ENCODE assay signal across 23 cellular contexts in genomic region chr1:26749458-26749857, GRCh38. TPM values are rescaled to one million over a fixed set of nuclear protein-coding genes. Genes with fewer than 3 reads are reported as not detected.
DNase-seq lines count a peak whose midpoint lies in the region; ATAC-seq and TF ChIP-seq lines count a peak whose summit lies in the region.
"Had no signal": no experiment of that assay in that cellular context is flagged by ENCODE, and none has a peak within 500 bp of the region (broad histone marks: within the 10 kb centered on the region; RNA-seq: fewer than 3 reads in every experiment).

No MANE protein-coding gene starts in this region.

- no peak overlapping the region for H2BK15ac ChIP-seq in neuronal stem cell (ENCODE audit: low read length)

- no peaks in the 10 kb centered on the region for H3K9me3 Mint-ChIP-seq in activated naive CD4-positive, alpha-beta T cell treated with anti-CD3 and anti-CD28 coated beads, Interleukin-2, amount 50 U/mL, for 24 hours
- H3K9me3 Mint-ChIP-seq in natural killer cell (no peaks in the 10 kb centered on the region), type B pancreatic cell (no peaks in the 10 kb centered on the region)

- no peak overlapping the region for H4K91ac ChIP-seq in neuronal stem cell (ENCODE audit: low read depth, low read length, poor library complexity)

- no peaks in the 10 kb centered on the region for H3K9me3 ChIP-seq in ascending aorta
- no peaks in the 10 kb centered on the region for H3K9me3 ChIP-seq in neuronal stem cell (replicated peaks in 1 of 2; ENCODE audit: control insufficient read depth in 2 of 2, insufficient read depth in 1 of 2, low read depth in 1 of 2, low read length in 2 of 2)
- H3K9me3 ChIP-seq: BLaER1, heart right ventricle, upper lobe of right lung had no signal

- H3K4me1 Mint-ChIP-seq in activated naive CD4-positive, alpha-beta T cell treated with anti-CD3 and anti-CD28 coated beads, Interleukin-2, amount 50 U/mL, for 24 hours, result peaks cover 87% of the 10 kb centered on the region
- H3K4me1 Mint-ChIP-seq in natural killer cell, result peaks cover 71 to 81% of the 10 kb centered on the region in 2 donors
- peaks cover 12% of the 10 kb centered on the region for H3K4me1 Mint-ChIP-seq in type B pancreatic cell (ENCODE audit: unreplicated experiment)

- H3K4me1 ChIP-seq in ascending aorta (peaks cover 24 to 68% of the 10 kb centered on the region in 2 donors), neuronal stem cell (ENCODE audit: control insufficient read depth in 2 of 2, insufficient read depth in 1 of 2, low read depth in 1 of 2, low read length in 2 of 2) (no peaks in the 10 kb centered on the region)

- H4K8ac ChIP-seq in neuronal stem cell (ENCODE audit: low read depth, low read length), result no peak overlapping the region

- no peak for ATAC-seq in natural killer cell
- no peak for ATAC-seq in GM18517 (IDR thresholded peaks at IDR 0.05; ENCODE audit: unreplicated experiment)
- ATAC-seq: heart right ventricle; left colon; stimulated activated naive CD8-positive, alpha-beta T cell treated with anti-CD3 and anti-CD28 coated beads, Interleukin-15, Interleukin-2, amounts not matched to agents 100 U/mL and 50 U/mL, for 24 hours; upper lobe of right lung had no signal

- H3K23ac ChIP-seq in neuronal stem cell (ENCODE audit: low read depth, low read length, poor library complexity), result no peak overlapping the region

- H2BK5ac ChIP-seq in neuronal stem cell (ENCODE audit: low read length), result no peak overlapping the region

- WGBS in neuronal stem cell (ENCODE audit: extremely low coverage in 2 of 2, insufficient read length in 2 of 2, insufficient replicate concordance in 1 of 2), 2 donors, result no CpG with 5 or more reads among the region's 5 CpGs

- no peaks in the 10 kb centered on the region for H3K27me3 Mint-ChIP-seq in activated naive CD4-positive, alpha-beta T cell treated with anti-CD3 and anti-CD28 coated beads, Interleukin-2, amount 50 U/mL, for 24 hours
- no peaks in the 10 kb centered on the region for H3K27me3 Mint-ChIP-seq in natural killer cell (ENCODE audit: low read depth in 2 of 2)
- H3K27me3 Mint-ChIP-seq in type B pancreatic cell, result no peaks in the 10 kb centered on the region

- H3K27me3 ChIP-seq in ascending aorta, result no peaks in the 10 kb centered on the region
- H3K27me3 ChIP-seq in neuronal stem cell (ENCODE audit: control insufficient read depth in 3 of 3, insufficient read depth in 3 of 3, low read depth in 1 of 3, low read length in 3 of 3), result no peaks in the 10 kb centered on the region
- H3K27me3 ChIP-seq: BLaER1, heart right ventricle, upper lobe of right lung had no signal

- H3K14ac ChIP-seq in neuronal stem cell (ENCODE audit: low read length), result no peak overlapping the region

- H3K4me3 Mint-ChIP-seq in activated naive CD4-positive, alpha-beta T cell treated with anti-CD3 and anti-CD28 coated beads, Interleukin-2, amount 50 U/mL, for 24 hours, result no peak overlapping the region
- H3K4me3 Mint-ChIP-seq in natural killer cell (no peak overlapping the region), type B pancreatic cell (no peak overlapping the region)

- no peak overlapping the region for H2BK12ac ChIP-seq in neuronal stem cell (ENCODE audit: low read length)

- no peak overlapping the region for H2BK120ac ChIP-seq in neuronal stem cell (ENCODE audit: low read depth, low read length)

- no peak overlapping the region for H2AK5ac ChIP-seq in neuronal stem cell (ENCODE audit: low read depth, low read length)

- H3K79me1 ChIP-seq in neuronal stem cell (ENCODE audit: low read depth, low read length), result peaks cover 10% of the 10 kb centered on the region

- peaks cover 22% of the 10 kb centered on the region for H3K36me3 Mint-ChIP-seq in activated naive CD4-positive, alpha-beta T cell treated with anti-CD3 and anti-CD28 coated beads, Interleukin-2, amount 50 U/mL, for 24 hours
- no peaks in the 10 kb centered on the region for H3K36me3 Mint-ChIP-seq in natural killer cell
- H3K36me3 Mint-ChIP-seq in type B pancreatic cell, result peaks cover 56% of the 10 kb centered on the region

- H3K4ac ChIP-seq in neuronal stem cell (ENCODE audit: low read length), result no peak overlapping the region

- peak overlapping the region; percentile 57 to 64 for H3K27ac ChIP-seq in ascending aorta
- no peak overlapping the region for H3K27ac ChIP-seq in neuronal stem cell (replicated peaks; ENCODE audit: low read length)
- H3K27ac ChIP-seq: BLaER1, epithelial cell of prostate, upper lobe of right lung had no signal

- no peak for DNase-seq in activated naive CD4-positive, alpha-beta T cell treated with anti-CD3 and anti-CD28 coated beads, Interleukin-2, amount 50 U/mL, for 16 hours
- DNase-seq in ascending aorta (ENCODE audit: low spot score in 2 of 2) (no peak), natural killer cell (no peak), type B pancreatic cell (ENCODE audit: extremely low spot score, unreplicated experiment) (no peak), neuronal stem cell (ENCODE audit: low spot score) (no peak)
- DNase-seq in stimulated activated CD4-positive, alpha-beta T cell treated with anti-CD3 and anti-CD28 coated beads, Interleukin-12 subunit alpha, Interleukin-12 subunit beta, amount 100 ng/mL, for 4 hours, result no peak
- DNase-seq: amniotic stem cell; heart right ventricle; Kasumi-1; left colon; mesenchymal stem cell; NCI-H2029 treated with DMSO at 0.1 percent for 48 hours; NCI-H345; NCI-H82; stimulated activated CD4-positive, alpha-beta T cell treated with anti-CD3 and anti-CD28 coated beads, Interleukin-4, amount 100 ng/mL, for 1 hour; stimulated activated naive CD8-positive, alpha-beta T cell treated with anti-CD3 and anti-CD28 coated beads, Interleukin-15, Interleukin-2, amounts not matched to agents 100 U/mL and 50 U/mL, for 24 hours; T1000; upper lobe of right lung had no signal

- no peak overlapping the region for H3K9ac ChIP-seq in neuronal stem cell (ENCODE audit: low read depth, low read length, poor library complexity)
- H3K9ac ChIP-seq: BLaER1 had no signal

- H3K4me3 ChIP-seq in ascending aorta (no peak overlapping the region), neuronal stem cell (ENCODE audit: low read length in 2 of 2) (no peak overlapping the region)
- H3K4me3 ChIP-seq: BLaER1, heart right ventricle, smooth muscle cell, upper lobe of right lung had no signal

- H2AFZ ChIP-seq in neuronal stem cell (ENCODE audit: low read length), result no peak overlapping the region

- no peak overlapping the region for H3K18ac ChIP-seq in neuronal stem cell (ENCODE audit: low read length)

- peak overlapping the region; percentile 59 for H3K27ac Mint-ChIP-seq in activated naive CD4-positive, alpha-beta T cell treated with anti-CD3 and anti-CD28 coated beads, Interleukin-2, amount 50 U/mL, for 24 hours
- H3K27ac Mint-ChIP-seq in natural killer cell (peak overlapping the region; percentile 74 to 83), type B pancreatic cell (peak overlapping the region; percentile 31)

- no peak overlapping the region for H3K4me2 ChIP-seq in neuronal stem cell (ENCODE audit: insufficient read depth, low read length, poor library complexity, severe bottlenecking)
- H3K4me2 ChIP-seq: BLaER1, smooth muscle cell had no signal

- H3K36me3 ChIP-seq in ascending aorta, result peaks cover 7 to 10% of the 10 kb centered on the region in 2 donors
- peaks cover 44 to 97% of the 10 kb centered on the region in 2 donors for H3K36me3 ChIP-seq in neuronal stem cell (replicated peaks in 1 of 2; ENCODE audit: control insufficient read depth in 2 of 2, insufficient read depth in 2 of 2, low read length in 2 of 2)

- intact Hi-C loops in ascending aorta (cut with DNase I), result no loop called here
- intact Hi-C loops in natural killer cell (cut with micrococcal nuclease), result no loop called here

- TF ChIP-seq CTCF in ascending aorta (IDR thresholded peaks at IDR 0.05) (no peak), natural killer cell (IDR thresholded peaks at IDR 0.05) (no peak), type B pancreatic cell (conservative IDR thresholded peaks at IDR 0.05) (no peak)

RNA-seq across cellular contexts. Expression of gene PIGV, which starts 38.3 kb away (rescaled TPM):
- 8.8 TPM for total RNA-seq in ascending aorta
- 10 to 100 TPM; 23.1 to 35.2 (median 30.3) TPM for total RNA-seq in natural killer cell
- 13.3 and 15.3 TPM in 2 replicates for total RNA-seq in type B pancreatic cell (ENCODE audit: low replicate concordance)
- polyA plus RNA-seq in neuronal stem cell (2013, experiment 1 of 2), result 9.6 TPM
- polyA plus RNA-seq in neuronal stem cell (2013, experiment 2 of 2), result 9.7 TPM

RNA-seq across cellular contexts. Expression of gene ARID1A, which starts 53.6 kb away (rescaled TPM):
- total RNA-seq in ascending aorta (104 TPM), natural killer cell (100 to 1,000 TPM; 199 to 214 (median 202) TPM), type B pancreatic cell (ENCODE audit: low replicate concordance) (106 and 121 TPM in 2 replicates)
- polyA plus RNA-seq in neuronal stem cell (2013, experiment 1 of 2), result 87.5 TPM
- 92.7 TPM for polyA plus RNA-seq in neuronal stem cell (2013, experiment 2 of 2)
